ENCODE assay signal across 9 cellular contexts in the genomic region with DNA sequence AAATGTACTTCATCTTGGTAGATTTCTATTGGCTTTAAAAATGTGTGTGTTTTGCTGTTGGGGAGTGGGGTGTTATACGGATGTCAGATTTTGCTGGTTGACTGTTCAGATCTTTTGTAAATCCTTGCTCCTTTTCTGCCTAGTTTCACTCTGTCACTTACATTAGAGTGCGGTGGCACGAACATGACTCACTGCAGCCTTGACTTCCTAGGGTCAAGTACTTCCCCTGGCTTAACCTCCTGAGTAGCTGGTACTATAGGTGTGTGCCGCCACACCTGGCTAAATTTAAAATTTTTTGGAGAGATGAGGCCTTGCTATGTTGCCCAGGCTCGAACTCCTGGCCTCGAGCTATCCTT. TPM values are rescaled to one million over a fixed set of nuclear protein-coding genes. Genes with fewer than 3 reads are reported as not detected.
A peak's percentile ranks its signal among the peaks of the same experiment; 100 is the strongest.
DNase-seq lines count a peak whose midpoint lies in the region; FAIRE-seq and TF ChIP-seq lines count a peak whose summit lies in the region.
"Not testable (repeated sequence)": the region's sequence is repeated elsewhere in the genome, so short reads cannot be mapped to it uniquely, and the experiment has no call there.
"Had no signal": no experiment of that assay in that cellular context is flagged by ENCODE, and none has a peak within 500 bp of the region (broad histone marks: within the 10 kb centered on the region; RNA-seq: fewer than 3 reads in every experiment).

No MANE protein-coding gene starts in this region.

- not testable (repeated sequence) for H3K27me3 ChIP-seq in BE2C; HUES48 (ENCODE audit: control insufficient read depth, insufficient read depth, low read length); adipocyte (replicated peaks; ENCODE audit: control insufficient read depth, insufficient read depth, low read length); endothelial cell of umbilical vein (ENCODE audit: control insufficient read depth in 2 of 2, insufficient read depth in 2 of 2, low read length in 2 of 2); neural progenitor cell; stomach smooth muscle (ENCODE audit: control insufficient read depth in 1 of 2, insufficient read depth in 2 of 2, low read length in 2 of 2)

- not testable (repeated sequence) for BruUV-seq in endothelial cell of umbilical vein (replicated peaks; lab: Mats Ljungman, UMichigan)

- not testable (repeated sequence) for H3K36me3 ChIP-seq in BE2C; HUES48 (ENCODE audit: control insufficient read depth, insufficient read depth, low read length); adipocyte (ENCODE audit: control insufficient read depth, insufficient read depth, low read length, severe bottlenecking); endothelial cell of umbilical vein (ENCODE audit: control insufficient read depth in 2 of 2, extremely low read depth in 1 of 2, insufficient read depth in 2 of 2, low read length in 2 of 2); kidney (ENCODE audit: control insufficient read depth in 1 of 2, insufficient read depth in 2 of 2, low read length in 2 of 2); neural progenitor cell; stomach smooth muscle (ENCODE audit: control insufficient read depth in 2 of 2, insufficient read depth in 2 of 2, low read length in 2 of 2)

- H3K4me2 ChIP-seq in endothelial cell of umbilical vein (ENCODE audit: insufficient read depth, low read length): peak overlapping the region; percentile 25
- H3K4me2 ChIP-seq in neural progenitor cell: peak overlapping the region; percentile 82

- H3K79me2 ChIP-seq in endothelial cell of umbilical vein (ENCODE audit: control insufficient read depth, insufficient read depth, low read length): peaks cover 24% of the 10 kb centered on the region
- peaks cover 41% of the 10 kb centered on the region for H3K79me2 ChIP-seq in neural progenitor cell (ENCODE audit: low read depth)

- not testable (repeated sequence) for H3K9me1 ChIP-seq in endothelial cell of umbilical vein (replicated peaks; ENCODE audit: control insufficient read depth, extremely low read depth, insufficient read depth, low read length)

- peak overlapping the region; percentile 77 for H3K4me3 ChIP-seq in BE2C (ENCODE audit: low read depth, low read length)
- H3K4me3 ChIP-seq in HUES48 (ENCODE audit: low read depth, low read length): peak overlapping the region; percentile 79
- peak overlapping the region; percentile 86 for H3K4me3 ChIP-seq in adipocyte (ENCODE audit: low read length)
- peak overlapping the region; percentile 77 to 84 (median 77) for H3K4me3 ChIP-seq in endothelial cell of umbilical vein (replicated peaks in 1 of 3; ENCODE audit: insufficient read depth in 1 of 3, low read depth in 1 of 3, low read length in 3 of 3)
- H3K4me3 ChIP-seq in kidney (ENCODE audit: low read length in 2 of 2): peak overlapping the region; percentile 72
- peak overlapping the region; percentile 87 for H3K4me3 ChIP-seq in neural progenitor cell
- H3K4me3 ChIP-seq in stomach smooth muscle (ENCODE audit: low read length in 2 of 2): peak overlapping the region; percentile 69 to 77

- H3K27ac ChIP-seq in HUES48 (ENCODE audit: low read depth, low read length); endothelial cell of umbilical vein (ENCODE audit: insufficient read depth, low read depth, low read length); kidney (ENCODE audit: low read depth in 2 of 2, low read length in 2 of 2); neural progenitor cell; stomach smooth muscle (ENCODE audit: low read length): not testable (repeated sequence)

- H3K27me3 Mint-ChIP-seq in T-helper 1 cell treated with Interleukin-12 subunit alpha and Interleukin-12 subunit beta and Interleukin-4 antibody, amounts not matched to agents 30 μg/mL and 1 μg/mL, for 36 hours (ENCODE audit: low read depth); neural progenitor cell (ENCODE audit: insufficient read depth, low read depth): not testable (repeated sequence)

- not testable (repeated sequence) for H3K4me1 ChIP-seq in BE2C; HUES48 (ENCODE audit: control insufficient read depth, insufficient read depth, low read length); adipocyte (ENCODE audit: control insufficient read depth, insufficient read depth, low read length); endothelial cell of umbilical vein (ENCODE audit: control insufficient read depth, extremely low read depth, insufficient read depth, low read length); kidney (ENCODE audit: control insufficient read depth in 1 of 2, insufficient read depth in 1 of 2, low read depth in 1 of 2, low read length in 2 of 2); neural progenitor cell; stomach smooth muscle (ENCODE audit: control insufficient read depth, insufficient read depth, low read length)

- not testable (repeated sequence) for DNase-seq in BE2C; adipocyte (ENCODE audit: low read depth); endothelial cell of umbilical vein (ENCODE audit: low read depth, low spot score); kidney; neural progenitor cell (ENCODE audit: low spot score)

- POLR2A ChIA-PET in endothelial cell of umbilical vein (lab: Charles Lee): not testable (repeated sequence)

- not testable (repeated sequence) for TF ChIP-seq POLR2A in endothelial cell of umbilical vein (IDR thresholded peaks at IDR 0.05; ENCODE audit: low read depth, low read length)

- TF ChIP-seq CTCF in BE2C (IDR thresholded peaks at IDR 0.05; ENCODE audit: low read depth, low read length); endothelial cell of umbilical vein (IDR thresholded peaks at IDR 0.05; ENCODE audit: extremely low read depth in 1 of 2, insufficient read depth in 1 of 2, low read depth in 1 of 2, low read length in 2 of 2); kidney (IDR thresholded peaks at IDR 0.05; ENCODE audit: borderline replicate concordance, extremely low read depth, insufficient read depth); neural progenitor cell (IDR thresholded peaks at IDR 0.05): not testable (repeated sequence)

- CTCF ChIA-PET in endothelial cell of umbilical vein (lab: Charles Lee): not testable (repeated sequence)

- FAIRE-seq in endothelial cell of umbilical vein (lab: Jason Lieb, UNC); kidney (lab: Jason Lieb, UNC): not testable (repeated sequence)

- peaks cover 16% of the 10 kb centered on the region for H3K4me1 Mint-ChIP-seq in T-helper 1 cell treated with Interleukin-12 subunit alpha and Interleukin-12 subunit beta and Interleukin-4 antibody, amounts not matched to agents 30 μg/mL and 1 μg/mL, for 36 hours (ENCODE audit: low read depth)
- H3K4me1 Mint-ChIP-seq in neural progenitor cell: not testable (repeated sequence)

- not testable (repeated sequence) for H3F3A ChIP-seq in neural progenitor cell (ENCODE audit: low read depth)

- not testable (repeated sequence) for H3K36me3 Mint-ChIP-seq in T-helper 1 cell treated with Interleukin-12 subunit alpha and Interleukin-12 subunit beta and Interleukin-4 antibody, amounts not matched to agents 30 μg/mL and 1 μg/mL, for 36 hours (ENCODE audit: low read depth); neural progenitor cell

- dilution Hi-C loops in endothelial cell of umbilical vein (cut with MboI; ENCODE audit: extremely low pct_ligation_motif_present, low sequenced_read_pairs): not testable (repeated sequence)

- peak overlapping the region; percentile 88 for H3K4me3 Mint-ChIP-seq in T-helper 1 cell treated with Interleukin-12 subunit alpha and Interleukin-12 subunit beta and Interleukin-4 antibody, amounts not matched to agents 30 μg/mL and 1 μg/mL, for 36 hours
- H3K4me3 Mint-ChIP-seq in neural progenitor cell: peak overlapping the region; percentile 90

- H2AFZ ChIP-seq in endothelial cell of umbilical vein (ENCODE audit: low read depth, low read length): not testable (repeated sequence)
- peak overlapping the region; percentile 98 for H2AFZ ChIP-seq in neural progenitor cell (replicated peaks)

- intact Hi-C loops in endothelial cell of umbilical vein (cut with micrococcal nuclease); kidney (cut with DNase I): not testable (repeated sequence)

- H3K9ac ChIP-seq in HUES48 (ENCODE audit: low read depth, low read length); endothelial cell of umbilical vein (replicated peaks; ENCODE audit: extremely low read depth, insufficient read depth, low read length): not testable (repeated sequence)
- H3K9ac ChIP-seq in adipocyte (ENCODE audit: low read length): peak overlapping the region; percentile 90
- H3K9ac ChIP-seq in kidney (ENCODE audit: low read length in 2 of 2): peak overlapping the region in 1 of 2 donors; percentile 35
- peak overlapping the region; percentile 82 for H3K9ac ChIP-seq in neural progenitor cell
- H3K9ac ChIP-seq in stomach smooth muscle (ENCODE audit: low read length in 2 of 2): peak overlapping the region; percentile 68 to 70

- not testable (repeated sequence) for H3K9me3 Mint-ChIP-seq in T-helper 1 cell treated with Interleukin-12 subunit alpha and Interleukin-12 subunit beta and Interleukin-4 antibody, amounts not matched to agents 30 μg/mL and 1 μg/mL, for 36 hours; neural progenitor cell

- not testable (repeated sequence) for H3K9me3 ChIP-seq in BE2C; HUES48 (ENCODE audit: control insufficient read depth, insufficient read depth, low read length); adipocyte (ENCODE audit: control insufficient read depth, low read length); endothelial cell of umbilical vein (replicated peaks; ENCODE audit: control insufficient read depth, insufficient read depth, low read length); kidney (ENCODE audit: control insufficient read depth in 1 of 2, low read length in 2 of 2); neural progenitor cell (ENCODE audit: low read depth); stomach smooth muscle (ENCODE audit: control insufficient read depth in 2 of 2, low read length in 2 of 2)

- not testable (repeated sequence) for H3K27ac Mint-ChIP-seq in T-helper 1 cell treated with Interleukin-12 subunit alpha and Interleukin-12 subunit beta and Interleukin-4 antibody, amounts not matched to agents 30 μg/mL and 1 μg/mL, for 36 hours; neural progenitor cell

- not testable (repeated sequence) for H4K20me1 ChIP-seq in endothelial cell of umbilical vein (replicated peaks; ENCODE audit: control insufficient read depth, extremely low read depth, insufficient read depth, low read length)
- peaks cover 25% of the 10 kb centered on the region for H4K20me1 ChIP-seq in neural progenitor cell (ENCODE audit: low read depth)

RNA-seq across cellular contexts. Expression of a gene that starts 54.0 kb away (rescaled TPM):
- polyA plus RNA-seq in BE2C (2012; ENCODE audit: insufficient read depth, insufficient read length, low read depth): not detected
- not detected in 2 replicates for total RNA-seq in endothelial cell of umbilical vein
- polyA plus RNA-seq in endothelial cell of umbilical vein: not detected in 2 replicates
- polyA plus RNA-seq in endothelial cell of umbilical vein (2011; cell fraction: cytosol; rRNA removed): not detected in 2 replicates
- polyA plus RNA-seq in endothelial cell of umbilical vein (2011; cell fraction: nucleus; rRNA removed): not detected in 2 replicates
- not detected in 2 replicates for polyA plus RNA-seq in endothelial cell of umbilical vein (2012)
- polyA minus RNA-seq in endothelial cell of umbilical vein: not detected in 2 replicates
- not detected for polyA minus RNA-seq in endothelial cell of umbilical vein (2011; cell fraction: cytosol; rRNA and poly(A)+ RNA removed)
- not detected in 2 replicates for polyA minus RNA-seq in endothelial cell of umbilical vein (2011; cell fraction: nucleus; rRNA and poly(A)+ RNA removed)
- not detected for total RNA-seq in kidney
- not detected for polyA plus RNA-seq in kidney (ENCODE audit: insufficient read depth, low read depth, low replicate concordance)
- total RNA-seq in neural progenitor cell (ENCODE audit: low replicate concordance): not detected in 2 replicates
- total RNA-seq: renal cortical epithelial cell had no signal
